Comparison of ENCODE assay signal across 8 cellular contexts in the genomic region with DNA sequence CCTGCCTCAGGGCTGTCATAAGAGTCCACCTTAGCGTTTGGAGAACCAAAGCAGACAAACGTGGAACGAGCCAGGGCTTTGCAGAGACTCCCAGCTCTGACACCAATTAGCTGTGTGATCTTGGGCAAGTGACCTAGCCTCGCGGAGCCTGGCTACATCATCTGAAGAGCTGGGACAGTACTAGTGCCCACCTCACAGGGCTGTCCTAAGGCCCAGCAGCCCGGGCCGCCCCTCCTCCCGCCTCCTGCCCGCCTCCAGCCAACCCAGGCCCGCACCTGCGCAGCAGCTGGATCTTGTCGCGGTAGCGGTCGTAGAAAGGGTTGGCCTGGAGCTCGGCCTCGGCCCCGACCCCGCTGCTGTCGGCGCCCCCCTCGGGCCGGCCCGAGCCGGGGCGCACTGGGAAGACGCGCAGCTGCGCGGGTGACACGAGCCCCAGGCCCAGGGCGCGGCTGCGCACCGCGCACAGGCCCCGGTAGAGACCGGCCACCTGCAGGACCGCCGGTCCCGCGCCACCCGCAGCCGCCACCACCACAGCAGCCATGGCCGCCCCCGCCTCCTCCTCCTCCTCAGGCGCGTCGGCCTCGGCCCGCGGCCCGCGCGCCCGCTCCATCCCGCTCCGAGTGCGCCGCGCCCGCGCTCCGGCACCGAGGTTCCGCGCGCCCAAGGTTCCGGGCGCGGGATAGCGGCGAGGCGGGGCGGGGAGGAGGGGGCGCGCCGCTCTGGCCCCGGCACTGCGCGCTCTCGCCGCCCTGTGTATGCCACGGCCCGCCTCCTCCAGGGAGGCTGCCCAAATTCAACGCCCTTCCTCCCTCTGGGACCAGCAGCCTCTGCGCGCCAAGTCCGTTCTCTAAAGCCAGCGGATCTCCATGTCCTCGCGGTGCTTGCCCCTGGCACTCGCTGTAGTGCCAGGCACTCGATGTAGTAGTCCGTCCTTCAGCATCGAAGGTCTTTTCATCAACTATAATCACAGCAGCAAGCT. TPM values are rescaled to one million over a fixed set of nuclear protein-coding genes. Genes with fewer than 3 reads are reported as not detected.
DNase-seq lines count a peak whose midpoint lies in the region; ATAC-seq lines count a peak whose summit lies in the region.

A gene with protein sequence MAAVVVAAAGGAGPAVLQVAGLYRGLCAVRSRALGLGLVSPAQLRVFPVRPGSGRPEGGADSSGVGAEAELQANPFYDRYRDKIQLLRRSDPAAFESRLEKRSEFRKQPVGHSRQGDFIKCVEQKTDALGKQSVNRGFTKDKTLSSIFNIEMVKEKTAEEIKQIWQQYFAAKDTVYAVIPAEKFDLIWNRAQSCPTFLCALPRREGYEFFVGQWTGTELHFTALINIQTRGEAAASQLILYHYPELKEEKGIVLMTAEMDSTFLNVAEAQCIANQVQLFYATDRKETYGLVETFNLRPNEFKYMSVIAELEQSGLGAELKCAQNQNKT (minus strand): TSS at position 583 of the 979 bp plus-strand sequence. CDS start 42 bp downstream, at position 541.

- H3K27ac ChIP-seq in temporal lobe (ENCODE audit: low read depth, low read length): peak within 1 kb of the TSS; percentile 85

- in situ Hi-C loops in KBM-7 (cut with MboI; ENCODE audit: low pct_unique_long_range_greater_than_20kb, low sequenced_read_pairs): no loop called here
- in situ Hi-C loops in SK-MEL-5 (cut with HindIII; ENCODE audit: low pct_unique_long_range_greater_than_20kb, low sequenced_read_pairs): no loop called here

- peak; percentile 76 for ATAC-seq in GM21576 (IDR thresholded peaks at IDR 0.05; ENCODE audit: unreplicated experiment)

- DNase-seq in DMS153 treated with DMSO at 0.1 percent for 48 hours (lab: John Stamatoyannopoulos, UW; ENCODE audit: unreplicated experiment): peak; percentile 74
- peak; percentile 44 for DNase-seq in KBM-7
- DNase-seq in SK-MEL-5 (ENCODE audit: low read depth, low spot score): peak; percentile 86
- peak; percentile 63 for DNase-seq in activated naive CD4-positive, alpha-beta T cell treated with Interleukin-2 at 50 U/mL for 16 hours
- DNase-seq in globus pallidus (ENCODE audit: low spot score): peak; percentile 69
- DNase-seq in nucleus accumbens (lab: John Stamatoyannopoulos, UW): peak in 49 of 56 donors; percentile 18 to 87 (median 69)

RNA-seq across cellular contexts. Expression of the gene that starts here (rescaled TPM):
- 62.9 and 68.8 TPM in 2 replicates for total RNA-seq in SK-MEL-5 (2014; rRNA removed; shearing (Covaris generic))
- 45.4 and 68.6 TPM in 2 replicates for polyA plus RNA-seq in SK-MEL-5 (2015; cell fraction: cytosol; rRNA removed)
- 26.4 and 28.8 TPM in 2 replicates for polyA plus RNA-seq in SK-MEL-5 (2015; cell fraction: nucleus; rRNA removed)
- 29.0 TPM for total RNA-seq in temporal lobe

Comparison
In these comparisons a context has a peak if more than half of its experiments do, and no peak if none do; other contexts are left out.
1. Peak in every context shown above with its lines: DNase-seq, ATAC-seq and H3K27ac ChIP-seq.